In genomic region chr12:31218203-31219025, GRCh38 we compare ENCODE assay signal across 22 cellular contexts.
A peak's percentile ranks its signal among the peaks of the same experiment; 100 is the strongest.
DNase-seq lines count a peak whose midpoint lies in the region; ATAC-seq and TF ChIP-seq lines count a peak whose summit lies in the region.
"Had no signal": no experiment of that assay in that cellular context is flagged by ENCODE, and none has a peak within 500 bp of the region (broad histone marks: within the 10 kb centered on the region; RNA-seq: fewer than 3 reads in every experiment).

No MANE protein-coding gene starts in this region.

- H3K79me1 ChIP-seq in mesendoderm (ENCODE audit: low read length): no peaks in the 10 kb centered on the region

- no peaks in the 10 kb centered on the region for H3K9me3 Mint-ChIP-seq in endodermal cell

- H2BK120ac ChIP-seq in mesendoderm (ENCODE audit: low read depth, low read length): no peak overlapping the region

- H3K23ac ChIP-seq in mesendoderm (ENCODE audit: low read length): no peak overlapping the region

- no peak overlapping the region for H3K4me2 ChIP-seq in mesendoderm (ENCODE audit: low read length)

- no peak overlapping the region for H3K27ac ChIP-seq in endodermal cell (ENCODE audit: low read depth, low read length)
- H3K27ac ChIP-seq in mesendoderm (ENCODE audit: low read depth, low read length): no peak overlapping the region
- H3K27ac ChIP-seq: 22Rv1, C4-2B had no signal

- H3K27me3 ChIP-seq in endodermal cell (ENCODE audit: control insufficient read depth, insufficient read depth, low read length, poor library complexity, severe bottlenecking) (peaks cover 4% of the 10 kb centered on the region), mesendoderm (ENCODE audit: insufficient read depth, low read length, poor library complexity) (no peaks in the 10 kb centered on the region)

- H3K36me3 ChIP-seq in endodermal cell (ENCODE audit: control insufficient read depth, insufficient read depth, low read length) (no peaks in the 10 kb centered on the region), mesendoderm (ENCODE audit: control insufficient read depth, insufficient read depth, low read length) (no peaks in the 10 kb centered on the region)

- DNase-seq in NCI-H1105 treated with DMSO at 0.1 percent for 48 hours (lab: John Stamatoyannopoulos, UW) (peak; percentile 12), NCI-H1105 (lab: John Stamatoyannopoulos, UW) (no peak), NCI-H146 (lab: John Stamatoyannopoulos, UW) (peak; percentile 85), endodermal cell (peak; percentile 76), mesendoderm (peak; percentile 33), cardiac septum (ENCODE audit: low spot score) (no peak), midbrain (lab: John Stamatoyannopoulos, UW) (no peak), Right ventricle myocardium superior (no peak)
- DNase-seq: AML-193, DMS79, NCI-H1092 treated with DMSO at 0.1 percent for 48 hours, NCI-H1930, NCI-H2171 treated with DMSO at 0.1 percent for 48 hours, NCI-H446, NCI-H82, PC-3, RPMI8226, SIG-M5 had no signal

- WGBS in endodermal cell (ENCODE audit: insufficient coverage in 1 of 2, insufficient read length in 1 of 2), 2 experiments: 67 to 72% methylated on average over 2 to 9 of the region's 9 CpGs
- no CpG with 5 or more reads among the region's 9 CpGs for WGBS in mesendoderm (ENCODE audit: extremely low coverage, insufficient coverage, low lambda C conversion rate)

- peaks cover 4% of the 10 kb centered on the region for H3K4me1 ChIP-seq in endodermal cell (ENCODE audit: control insufficient read depth, insufficient read depth, low read length)
- no peaks in the 10 kb centered on the region for H3K4me1 ChIP-seq in mesendoderm (ENCODE audit: control insufficient read depth, low read depth, low read length)

- H3K9ac ChIP-seq in endodermal cell (ENCODE audit: extremely low read depth, low read length, poor library complexity, severe bottlenecking): no peak overlapping the region
- H3K9ac ChIP-seq in mesendoderm (ENCODE audit: low read length): no peak overlapping the region

- H3K4me1 Mint-ChIP-seq in endodermal cell: peaks cover 39% of the 10 kb centered on the region

- peaks cover 68% of the 10 kb centered on the region for H3K27me3 Mint-ChIP-seq in endodermal cell (ENCODE audit: insufficient read depth)

- H3K36me3 Mint-ChIP-seq in endodermal cell (ENCODE audit: low read depth): no peaks in the 10 kb centered on the region

- no peak overlapping the region for H2BK5ac ChIP-seq in mesendoderm (ENCODE audit: low read length)

- H2AK5ac ChIP-seq in mesendoderm (ENCODE audit: low read length): no peak overlapping the region

- no peak overlapping the region for H4K8ac ChIP-seq in mesendoderm (ENCODE audit: low read depth, low read length)

- no peak overlapping the region for H3K56ac ChIP-seq in mesendoderm (ENCODE audit: low read length)

- intact Hi-C loops in cardiac septum (cut with DNase I): no loop called here
- intact Hi-C loops in Right ventricle myocardium superior (cut with DNase I): no loop called here

- H3K4me3 Mint-ChIP-seq in endodermal cell: no peak overlapping the region

- no peak overlapping the region for H2BK15ac ChIP-seq in mesendoderm (replicated peaks; ENCODE audit: low read depth)

- H3K4me3 ChIP-seq in endodermal cell (ENCODE audit: low read length): no peak overlapping the region
- H3K4me3 ChIP-seq in mesendoderm (ENCODE audit: low read length): no peak overlapping the region
- H3K4me3 ChIP-seq: K562 had no signal

- H3K4ac ChIP-seq in mesendoderm (ENCODE audit: low read depth, low read length): no peak overlapping the region

- H4K5ac ChIP-seq in mesendoderm (ENCODE audit: low read length): no peak overlapping the region

- TF ChIP-seq CTCF in endodermal cell (conservative IDR thresholded peaks at IDR 0.05): no peak

- ATAC-seq in Right ventricle myocardium superior (ENCODE audit: poor library complexity): no peak
- ATAC-seq: HCT116, K562, PC-3 had no signal

- H3K18ac ChIP-seq in mesendoderm (ENCODE audit: low read length): no peak overlapping the region

- H3K27ac Mint-ChIP-seq in endodermal cell: no peak overlapping the region

- H3K79me2 ChIP-seq in mesendoderm (ENCODE audit: control insufficient read depth, insufficient read depth, low read length): no peaks in the 10 kb centered on the region

- no peaks in the 10 kb centered on the region for H3K9me3 ChIP-seq in endodermal cell (ENCODE audit: control insufficient read depth, low read length)

Comparison
In these comparisons a context has a peak if more than half of its experiments do, and no peak if none do; other contexts are left out.
1. DNase-seq: peak in NCI-H1105 treated with DMSO at 0.1 percent for 48 hours (single experiment), NCI-H146 (single experiment), endodermal cell (single experiment) and mesendoderm (single experiment); none in NCI-H1105 (single experiment), cardiac septum (single experiment), midbrain (single experiment) and Right ventricle myocardium superior (single experiment).